Comparison of ENCODE assay signal across 19 cellular contexts in the genomic region with DNA sequence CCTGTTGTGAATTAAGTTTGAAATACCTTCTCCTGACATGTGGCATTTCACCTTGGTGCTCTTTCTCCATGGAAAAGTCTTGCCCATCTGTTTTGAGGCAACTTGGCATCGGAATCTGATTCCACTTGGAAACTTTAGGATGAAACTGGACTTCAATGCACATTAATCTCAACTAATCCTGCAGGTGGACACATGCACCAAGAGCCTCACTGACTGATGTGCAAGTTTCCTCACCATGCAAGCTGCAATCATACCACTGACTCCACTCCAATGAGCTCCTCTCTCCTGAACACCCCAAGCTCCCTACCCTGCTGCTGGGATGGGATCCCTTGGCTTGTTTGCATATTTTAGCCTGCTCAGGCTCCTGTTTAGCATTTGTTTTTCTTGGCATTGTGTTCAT.
"Had no signal": no experiment of that assay in that cellular context is flagged by ENCODE, and none has a peak within 500 bp of the region (broad histone marks: within the 10 kb centered on the region; RNA-seq: fewer than 3 reads in every experiment).

No MANE protein-coding gene starts in this region.

- H3K27me3 ChIP-seq: foreskin keratinocyte, hepatocyte, right lobe of liver, spleen, tibial nerve had no signal

- DNase-seq: effector memory CD4-positive, alpha-beta T cell; foreskin keratinocyte; head of caudate nucleus; kidney; left cardiac atrium; left ventricle myocardium superior; naive B cell; right lobe of liver; spleen; stimulated activated CD4-positive, alpha-beta T cell treated with anti-CD3 and anti-CD28 coated beads, Interleukin-15, amount 100 ng/mL, for 24 hours; stimulated activated CD4-positive, alpha-beta T cell treated with anti-CD3 and anti-CD28 coated beads, Interleukin-1b, Interleukin-23, amount 100 ng/mL, for 48 hours; stimulated activated CD4-positive, alpha-beta T cell treated with anti-CD3 and anti-CD28 coated beads, Interleukin-4, amount 100 ng/mL, for 24 hours had no signal

- H3K36me3 ChIP-seq: prostate gland, right lobe of liver, spleen, tibial nerve had no signal

- H3K4me1 ChIP-seq: foreskin keratinocyte, parathyroid adenoma, prostate gland, right lobe of liver, spleen, tibial nerve had no signal

- H3K9me3 ChIP-seq: prostate gland, right lobe of liver, spleen, tibial nerve had no signal

- H3K27ac ChIP-seq: foreskin keratinocyte, hepatocyte, parathyroid adenoma, prostate gland, right lobe of liver, spleen, tibial nerve had no signal

- ATAC-seq: esophagus mucosa; foreskin keratinocyte; left cardiac atrium; left ventricle myocardium superior; right lobe of liver; stimulated activated memory B cell treated with anti-CD40 and anti-IgM and Interleukin-4, amounts not matched to agents 10 μg/mL and 1 μg/mL and 100 μg/mL, for 72 hours had no signal

- H3K4me3 ChIP-seq: hepatocyte, lung, prostate gland, right lobe of liver, spleen, tibial nerve had no signal
